ENCODE assay signal across 29 cellular contexts in the genomic region with DNA sequence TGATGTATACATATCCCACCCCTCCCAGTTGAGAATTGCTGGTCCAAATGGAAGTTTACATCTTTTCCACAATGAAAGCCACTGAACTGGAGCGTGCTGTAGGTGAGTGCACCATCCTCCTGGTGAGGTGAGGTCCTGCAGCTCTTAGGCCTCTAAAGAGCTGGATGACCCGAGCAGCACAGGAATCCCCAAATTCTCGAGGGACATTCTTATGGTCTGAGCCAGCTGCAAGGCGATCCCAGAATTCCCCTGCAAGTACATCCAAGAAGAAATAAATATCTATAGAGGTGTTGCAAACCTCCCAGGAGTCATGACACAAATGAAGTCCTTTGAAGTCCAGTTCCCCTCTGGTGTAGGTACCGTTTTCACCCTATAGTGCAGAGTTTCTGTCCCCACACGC. TPM values are rescaled to one million over a fixed set of nuclear protein-coding genes. Genes with fewer than 3 reads are reported as not detected.
A peak's percentile ranks its signal among the peaks of the same experiment; 100 is the strongest.
DNase-seq lines count a peak whose midpoint lies in the region; TF ChIP-seq lines count a peak whose summit lies in the region.
"Had no signal": no experiment of that assay in that cellular context is flagged by ENCODE, and none has a peak within 500 bp of the region (broad histone marks: within the 10 kb centered on the region; RNA-seq: fewer than 3 reads in every experiment).

No MANE protein-coding gene starts in this region.

- H2BK12ac ChIP-seq in neuronal stem cell (ENCODE audit: low read length) = no peak overlapping the region

- H3K4me1 Mint-ChIP-seq in endodermal cell = peaks cover 2% of the 10 kb centered on the region
- H3K4me1 Mint-ChIP-seq: CD14-positive monocyte; CD4-positive, alpha-beta memory T cell; CD4-positive, CD25-positive, alpha-beta regulatory T cell; CD8-positive, alpha-beta memory T cell had no signal

- no peak overlapping the region for H3K4ac ChIP-seq in mesendoderm (ENCODE audit: low read depth, low read length)
- H3K4ac ChIP-seq in neuronal stem cell (ENCODE audit: low read length) = no peak overlapping the region

- H4K8ac ChIP-seq in mesendoderm (ENCODE audit: low read depth, low read length) = no peak overlapping the region
- H4K8ac ChIP-seq in neuronal stem cell (ENCODE audit: low read depth, low read length) = no peak overlapping the region

- no peak overlapping the region for H3K14ac ChIP-seq in neuronal stem cell (ENCODE audit: low read length)

- H3K4me3 ChIP-seq in endodermal cell (ENCODE audit: low read length) = no peak overlapping the region
- H3K4me3 ChIP-seq in mesendoderm (ENCODE audit: low read length) = no peak overlapping the region
- no peak overlapping the region for H3K4me3 ChIP-seq in neuronal stem cell (ENCODE audit: low read length in 2 of 2)
- H3K4me3 ChIP-seq: BLaER1, GM12878 had no signal

- H3K56ac ChIP-seq in mesendoderm (ENCODE audit: low read length) = no peak overlapping the region

- H3K27ac ChIP-seq in endodermal cell (ENCODE audit: low read depth, low read length) (no peak overlapping the region), mesendoderm (ENCODE audit: low read depth, low read length) (no peak overlapping the region), neuronal stem cell (replicated peaks; ENCODE audit: low read length) (no peak overlapping the region)
- H3K27ac ChIP-seq: BLaER1 had no signal

- H3K4me2 ChIP-seq in mesendoderm (ENCODE audit: low read length) (no peak overlapping the region), neuronal stem cell (ENCODE audit: insufficient read depth, low read length, poor library complexity, severe bottlenecking) (no peak overlapping the region)
- H3K4me2 ChIP-seq: BLaER1 had no signal

- H3K79me2 ChIP-seq in mesendoderm (ENCODE audit: control insufficient read depth, insufficient read depth, low read length) = no peaks in the 10 kb centered on the region

- H2AK5ac ChIP-seq in mesendoderm (ENCODE audit: low read length) (no peak overlapping the region), neuronal stem cell (ENCODE audit: low read depth, low read length) (no peak overlapping the region)

- H3K79me1 ChIP-seq in mesendoderm (ENCODE audit: low read length) (no peaks in the 10 kb centered on the region), neuronal stem cell (ENCODE audit: low read depth, low read length) (no peaks in the 10 kb centered on the region)

- H3K9me3 ChIP-seq in endodermal cell (ENCODE audit: control insufficient read depth, low read length) = no peaks in the 10 kb centered on the region
- H3K9me3 ChIP-seq in neuronal stem cell (replicated peaks in 1 of 2; ENCODE audit: control insufficient read depth in 2 of 2, insufficient read depth in 1 of 2, low read depth in 1 of 2, low read length in 2 of 2) = no peaks in the 10 kb centered on the region
- H3K9me3 ChIP-seq: BE2C, BLaER1 had no signal

- no peak overlapping the region for H2AFZ ChIP-seq in neuronal stem cell (ENCODE audit: low read length)

- H3K36me3 ChIP-seq in endodermal cell (ENCODE audit: control insufficient read depth, insufficient read depth, low read length) (no peaks in the 10 kb centered on the region), mesendoderm (ENCODE audit: control insufficient read depth, insufficient read depth, low read length) (no peaks in the 10 kb centered on the region), neuronal stem cell (replicated peaks in 1 of 2; ENCODE audit: control insufficient read depth in 2 of 2, insufficient read depth in 2 of 2, low read length in 2 of 2) (peaks cover 1 to 25% of the 10 kb centered on the region in 2 donors)
- H3K36me3 ChIP-seq: BE2C, BLaER1 had no signal

- no peaks in the 10 kb centered on the region for H3K9me3 Mint-ChIP-seq in endodermal cell

- H3K4me3 Mint-ChIP-seq in endodermal cell = no peak overlapping the region
- H3K4me3 Mint-ChIP-seq: CD14-positive monocyte; CD4-positive, alpha-beta memory T cell; CD4-positive, CD25-positive, alpha-beta regulatory T cell; CD8-positive, alpha-beta memory T cell had no signal

- H3K27me3 ChIP-seq in endodermal cell (ENCODE audit: control insufficient read depth, insufficient read depth, low read length, poor library complexity, severe bottlenecking) (peaks cover 21% of the 10 kb centered on the region), mesendoderm (ENCODE audit: insufficient read depth, low read length, poor library complexity) (no peaks in the 10 kb centered on the region), neuronal stem cell (ENCODE audit: control insufficient read depth in 3 of 3, insufficient read depth in 3 of 3, low read depth in 1 of 3, low read length in 3 of 3) (no peaks in the 10 kb centered on the region)
- H3K27me3 ChIP-seq: BE2C, BLaER1 had no signal

- H3K23ac ChIP-seq in mesendoderm (ENCODE audit: low read length) (no peak overlapping the region), neuronal stem cell (ENCODE audit: low read depth, low read length, poor library complexity) (no peak overlapping the region)

- no peak overlapping the region for H4K91ac ChIP-seq in neuronal stem cell (ENCODE audit: low read depth, low read length, poor library complexity)

- no peak overlapping the region for H3K18ac ChIP-seq in mesendoderm (ENCODE audit: low read length)
- peak overlapping the region; percentile 50 for H3K18ac ChIP-seq in neuronal stem cell (ENCODE audit: low read length)

- peak; percentile 34 for TF ChIP-seq CTCF in endodermal cell (conservative IDR thresholded peaks at IDR 0.05)

- WGBS in endodermal cell (ENCODE audit: insufficient coverage in 1 of 2, insufficient read length in 1 of 2), 2 experiments = 81 to 95% methylated on average over 3 to 6 of the region's 6 CpGs
- WGBS in mesendoderm (ENCODE audit: extremely low coverage, insufficient coverage, low lambda C conversion rate) = no CpG with 5 or more reads among the region's 6 CpGs
- no CpG with 5 or more reads among the region's 6 CpGs for WGBS in neuronal stem cell (ENCODE audit: extremely low coverage in 2 of 2, insufficient read length in 2 of 2, insufficient replicate concordance in 1 of 2), 2 donors

- H3K4me1 ChIP-seq in endodermal cell (ENCODE audit: control insufficient read depth, insufficient read depth, low read length) (no peaks in the 10 kb centered on the region), mesendoderm (ENCODE audit: control insufficient read depth, low read depth, low read length) (no peaks in the 10 kb centered on the region), neuronal stem cell (ENCODE audit: control insufficient read depth in 2 of 2, insufficient read depth in 1 of 2, low read depth in 1 of 2, low read length in 2 of 2) (peaks cover 0 to 5% of the 10 kb centered on the region in 2 donors)
- H3K4me1 ChIP-seq: BE2C had no signal

- peak; percentile 8 for DNase-seq in NCI-H69 (lab: John Stamatoyannopoulos, UW)
- peak; percentile 54 for DNase-seq in endodermal cell
- peak; percentile 68 for DNase-seq in mesendoderm
- DNase-seq in neuronal stem cell (ENCODE audit: low spot score) = no peak
- DNase-seq in activated T-cell treated with anti-CD3 and anti-CD28 coated beads, Interleukin-2, amount 50 U/mL, for 1 hour = no peak
- DNase-seq in central memory CD4-positive, alpha-beta T cell = no peak
- DNase-seq in H4 (ENCODE audit: low spot score) = no peak
- DNase-seq: 8988T; ACHN; BE2C; C1 segment of cervical spinal cord; CD4-positive, alpha-beta memory T cell; CD4-positive, CD25-positive, alpha-beta regulatory T cell; CD8-positive, alpha-beta memory T cell; COR-L47; DMS 273 treated with DMSO at 0.1 percent for 48 hours; DMS153; DMS53; DMS79; DND-41; EL; GDM1 had no signal

- H2BK5ac ChIP-seq in mesendoderm (ENCODE audit: low read length) = no peak overlapping the region
- H2BK5ac ChIP-seq in neuronal stem cell (ENCODE audit: low read length) = no peak overlapping the region

- H3K9ac ChIP-seq in endodermal cell (ENCODE audit: extremely low read depth, low read length, poor library complexity, severe bottlenecking) (no peak overlapping the region), mesendoderm (ENCODE audit: low read length) (no peak overlapping the region), neuronal stem cell (ENCODE audit: low read depth, low read length, poor library complexity) (no peak overlapping the region)
- H3K9ac ChIP-seq: BLaER1 had no signal

- H2BK15ac ChIP-seq in mesendoderm (replicated peaks; ENCODE audit: low read depth) = no peak overlapping the region
- H2BK15ac ChIP-seq in neuronal stem cell (ENCODE audit: low read length) = no peak overlapping the region

- no peak overlapping the region for H4K5ac ChIP-seq in mesendoderm (ENCODE audit: low read length)

- no peaks in the 10 kb centered on the region for H3K36me3 Mint-ChIP-seq in endodermal cell (ENCODE audit: low read depth)
- H3K36me3 Mint-ChIP-seq: CD14-positive monocyte; CD4-positive, alpha-beta memory T cell; CD4-positive, CD25-positive, alpha-beta regulatory T cell; CD8-positive, alpha-beta memory T cell had no signal

- H3K27ac Mint-ChIP-seq in endodermal cell = no peak overlapping the region
- H3K27ac Mint-ChIP-seq: CD14-positive monocyte; CD4-positive, alpha-beta memory T cell; CD4-positive, CD25-positive, alpha-beta regulatory T cell; CD8-positive, alpha-beta memory T cell had no signal

- H2BK120ac ChIP-seq in mesendoderm (ENCODE audit: low read depth, low read length) = no peak overlapping the region
- no peak overlapping the region for H2BK120ac ChIP-seq in neuronal stem cell (ENCODE audit: low read depth, low read length)

- peaks cover 34% of the 10 kb centered on the region for H3K27me3 Mint-ChIP-seq in endodermal cell (ENCODE audit: insufficient read depth)
- H3K27me3 Mint-ChIP-seq: CD4-positive, alpha-beta memory T cell had no signal

RNA-seq across cellular contexts. Expression of a gene that starts 24.0 kb away (rescaled TPM):
- under 1 TPM; 0.26 to 0.33 TPM for total RNA-seq in endodermal cell
- 33.6 TPM for polyA plus RNA-seq in endodermal cell (2013, experiment 1 of 2)
- polyA plus RNA-seq in endodermal cell (2013, experiment 2 of 2) = 31.6 TPM
- polyA plus RNA-seq in mesendoderm (2013, experiment 1 of 2) = 0.45 TPM
- polyA plus RNA-seq in mesendoderm (2013, experiment 2 of 2) = 0.46 TPM
- 0.11 TPM for polyA plus RNA-seq in neuronal stem cell (2013, experiment 1 of 2)
- polyA plus RNA-seq in neuronal stem cell (2013, experiment 2 of 2) = 0.12 TPM
- 0.06 TPM in 2 replicates for total RNA-seq in H4 (2014; rRNA removed; shearing (Covaris generic))
- total RNA-seq: A673; CD4-positive, alpha-beta memory T cell; CD4-positive, CD25-positive, alpha-beta regulatory T cell; CD8-positive, alpha-beta memory T cell; Daoy; G401; GM12878 had no signal
- polyA plus RNA-seq: AG04450; CD14-positive monocyte; CD4-positive, alpha-beta memory T cell; CD8-positive, alpha-beta memory T cell; GM12878 had no signal

Comparison
In these comparisons a context has a peak if more than half of its experiments do, and no peak if none do; other contexts are left out.
1. DNase-seq: peak in NCI-H69 (single experiment), endodermal cell (single experiment) and mesendoderm (single experiment); none in neuronal stem cell (single experiment), activated T-cell treated with anti-CD3 and anti-CD28 coated beads, Interleukin-2, amount 50 U/mL, for 1 hour (single experiment), central memory CD4-positive, alpha-beta T cell (single experiment) and H4 (single experiment).